21 cellular contexts compared by ENCODE assay signal in genomic region chr16:75626806-75627205, GRCh38. TPM values are rescaled to one million over a fixed set of nuclear protein-coding genes. Genes with fewer than 3 reads are reported as not detected.
DNase-seq lines count a peak whose midpoint lies in the region; ATAC-seq and TF ChIP-seq lines count a peak whose summit lies in the region.
"Had no signal": no experiment of that assay in that cellular context is flagged by ENCODE, and none has a peak within 500 bp of the region (broad histone marks: within the 10 kb centered on the region; RNA-seq: fewer than 3 reads in every experiment).

No MANE protein-coding gene starts in this region.

- no peak overlapping the region for H3K4me3 ChIP-seq in astrocyte of the spinal cord (ENCODE audit: low read depth, low read length)
- H3K4me3 ChIP-seq: GM23338, prostate gland had no signal

- POLR2A ChIA-PET in T-cell (lab: Charles Lee) = no interaction called here

- CTCF ChIA-PET in activated naive CD4-positive, alpha-beta T cell treated with anti-CD3 and anti-CD28 coated beads, Interleukin-2, amount 10 ng/mL, durations not matched to agents 7 days and 5 days (lab: Charles Lee) = no interaction called here
- CTCF ChIA-PET in T-cell (lab: Charles Lee) = no interaction called here

- ATAC-seq in T-cell (replicated peaks in 1 of 4) (no peak), GM18511 (IDR thresholded peaks at IDR 0.05; ENCODE audit: unreplicated experiment) (no peak)
- ATAC-seq: GM23338, left lobe of liver had no signal

- H3K27ac Mint-ChIP-seq in activated naive CD4-positive, alpha-beta T cell treated with anti-CD3 and anti-CD28 coated beads, Interleukin-2, amount 10 ng/mL, durations not matched to agents 7 days and 5 days = peak overlapping the region; percentile 79
- H3K27ac Mint-ChIP-seq in T-cell (peak overlapping the region; percentile 84 to 85), progenitor cell of endocrine pancreas (peak overlapping the region; percentile 78)
- H3K27ac Mint-ChIP-seq: GM23338, mesothelial cell of epicardium, type B pancreatic cell had no signal

- H3K36me3 Mint-ChIP-seq in activated naive CD4-positive, alpha-beta T cell treated with anti-CD3 and anti-CD28 coated beads, Interleukin-2, amount 10 ng/mL, durations not matched to agents 7 days and 5 days = peaks cover 62% of the 10 kb centered on the region
- H3K36me3 Mint-ChIP-seq in T-cell (peaks cover 56% of the 10 kb centered on the region), progenitor cell of endocrine pancreas (ENCODE audit: insufficient read depth) (peaks cover 31% of the 10 kb centered on the region)

- in situ Hi-C loops in astrocyte of the spinal cord (cut with HindIII; ENCODE audit: low sequenced_read_pairs) = no loop called here

- H3K27me3 Mint-ChIP-seq in activated naive CD4-positive, alpha-beta T cell treated with anti-CD3 and anti-CD28 coated beads, Interleukin-2, amount 10 ng/mL, durations not matched to agents 7 days and 5 days = no peaks in the 10 kb centered on the region
- H3K27me3 Mint-ChIP-seq in T-cell = no peaks in the 10 kb centered on the region
- H3K27me3 Mint-ChIP-seq in progenitor cell of endocrine pancreas = no peaks in the 10 kb centered on the region
- H3K27me3 Mint-ChIP-seq: type B pancreatic cell had no signal

- H3K9me3 Mint-ChIP-seq in activated naive CD4-positive, alpha-beta T cell treated with anti-CD3 and anti-CD28 coated beads, Interleukin-2, amount 10 ng/mL, durations not matched to agents 7 days and 5 days = no peaks in the 10 kb centered on the region
- no peaks in the 10 kb centered on the region for H3K9me3 Mint-ChIP-seq in T-cell
- H3K9me3 Mint-ChIP-seq in progenitor cell of endocrine pancreas (ENCODE audit: low read depth) = no peaks in the 10 kb centered on the region
- H3K9me3 Mint-ChIP-seq: GM23338, mesothelial cell of epicardium, type B pancreatic cell had no signal

- H3K4me3 Mint-ChIP-seq in activated naive CD4-positive, alpha-beta T cell treated with anti-CD3 and anti-CD28 coated beads, Interleukin-2, amount 10 ng/mL, durations not matched to agents 7 days and 5 days = no peak overlapping the region
- H3K4me3 Mint-ChIP-seq in T-cell (peak overlapping the region in 1 of 3 donors; percentile 44), progenitor cell of endocrine pancreas (ENCODE audit: low read depth) (no peak overlapping the region)
- H3K4me3 Mint-ChIP-seq: GM23338, mesothelial cell of epicardium, type B pancreatic cell had no signal

- TF ChIP-seq CTCF in astrocyte of the spinal cord (IDR thresholded peaks at IDR 0.05; ENCODE audit: low read depth, low read length) = peak; percentile 0
- no peak for TF ChIP-seq CTCF in progenitor cell of endocrine pancreas (IDR thresholded peaks at IDR 0.05; ENCODE audit: unreplicated experiment)

- DNase-seq in activated naive CD4-positive, alpha-beta T cell treated with anti-CD3 and anti-CD28 coated beads, Interleukin-2, amount 10 ng/mL, durations not matched to agents 7 days and 5 days = no peak
- no peak for DNase-seq in activated naive CD4-positive, alpha-beta T cell (lab: John Stamatoyannopoulos, UW)
- DNase-seq in T-cell (no peak), astrocyte of the spinal cord (ENCODE audit: low read depth, low spot score) (no peak), progenitor cell of endocrine pancreas (ENCODE audit: low spot score, unreplicated experiment) (no peak), SKM-1 (lab: John Stamatoyannopoulos, UW; ENCODE audit: unreplicated experiment) (no peak), HT-29 (ENCODE audit: low spot score) (no peak)
- DNase-seq: activated effector memory CD4-positive, alpha-beta T cell treated with Interleukin-2 at 50 U/mL for 16 hours; DMS79; IMR-90; NCI-H146; NCI-H2171; NCI-H69 had no signal

- H3K4me1 Mint-ChIP-seq in activated naive CD4-positive, alpha-beta T cell treated with anti-CD3 and anti-CD28 coated beads, Interleukin-2, amount 10 ng/mL, durations not matched to agents 7 days and 5 days = peaks cover 45% of the 10 kb centered on the region
- peaks cover 39 to 65% (median 47%) of the 10 kb centered on the region in 3 donors for H3K4me1 Mint-ChIP-seq in T-cell
- H3K4me1 Mint-ChIP-seq in progenitor cell of endocrine pancreas (ENCODE audit: low read depth) = peaks cover 10% of the 10 kb centered on the region
- H3K4me1 Mint-ChIP-seq: GM23338 had no signal

RNA-seq across cellular contexts. Expression of gene ADAT1, which starts 3.7 kb away (rescaled TPM):
- total RNA-seq in T-cell = 10 to 100 TPM; 62.9 to 79.2 (median 72.0) TPM
- 61.2 and 65.8 TPM in 2 replicates for total RNA-seq in progenitor cell of endocrine pancreas
- total RNA-seq in HT-29 (2014; rRNA removed; shearing (Covaris generic)) = 28.7 and 45.0 TPM in 2 replicates

RNA-seq across cellular contexts. Expression of gene KARS1, which starts 20.7 kb away (rescaled TPM):
- total RNA-seq in T-cell (100 to 1,000 TPM; 121 to 151 (median 128) TPM), progenitor cell of endocrine pancreas (126 and 127 TPM in 2 replicates)
- total RNA-seq in HT-29 (2014; rRNA removed; shearing (Covaris generic)) = 117 and 141 TPM in 2 replicates

RNA-seq across cellular contexts. Expression of gene TERF2IP, which starts 20.8 kb away (rescaled TPM):
- total RNA-seq in T-cell (100 to 1,000 TPM in 1 of 5 donors, 10 to 100 TPM in 4; 86.0 to 104 (median 94.0) TPM), progenitor cell of endocrine pancreas (42.1 and 43.0 TPM in 2 replicates)
- 21.6 and 22.5 TPM in 2 replicates for total RNA-seq in HT-29 (2014; rRNA removed; shearing (Covaris generic))

RNA-seq across cellular contexts. Expression of gene CPHXL2, which starts 50.0 kb away (rescaled TPM):
- not detected for total RNA-seq in T-cell
- total RNA-seq in progenitor cell of endocrine pancreas = not detected in 2 replicates
- not detected in 2 replicates for total RNA-seq in HT-29 (2014; rRNA removed; shearing (Covaris generic))
- total RNA-seq: activated CD8-positive, alpha-beta memory T cell treated with anti-CD3 and anti-CD28 coated beads for 36 hours; GM23338; IMR-90; left lobe of liver; mesothelial cell of epicardium; prostate gland; skeletal muscle tissue had no signal
